In genomic region chr13:74173822-74174221, GRCh38 we compare ENCODE assay signal across 23 cellular contexts.
"Had no signal": no experiment of that assay in that cellular context is flagged by ENCODE, and none has a peak within 500 bp of the region (broad histone marks: within the 10 kb centered on the region; RNA-seq: fewer than 3 reads in every experiment).

No MANE protein-coding gene starts in this region.

- H3K27me3 ChIP-seq: esophagus squamous epithelium, gastroesophageal sphincter, heart left ventricle, hepatocyte had no signal

- H3K9me3 Mint-ChIP-seq: immature natural killer cell had no signal

- H3K9me3 ChIP-seq: esophagus squamous epithelium, gastroesophageal sphincter, heart left ventricle, left ventricle myocardium inferior, lower lobe of right lung, mucosa of descending colon had no signal

- H3K36me3 ChIP-seq: esophagus squamous epithelium, gastroesophageal sphincter, heart left ventricle, left ventricle myocardium inferior, lower lobe of right lung had no signal

- H3K4me1 ChIP-seq: esophagus squamous epithelium, gastroesophageal sphincter, heart left ventricle, left ventricle myocardium inferior, lower lobe of right lung had no signal

- H3K36me3 Mint-ChIP-seq: immature natural killer cell, mesothelial cell of epicardium had no signal

- ATAC-seq: gastroesophageal sphincter, left colon, left lobe of liver, lower lobe of right lung, mucosa of descending colon had no signal

- H3K27ac ChIP-seq: coronary artery, dorsolateral prefrontal cortex, esophagus squamous epithelium, gastroesophageal sphincter, heart left ventricle, hepatocyte, left ventricle myocardium inferior, lower lobe of right lung had no signal

- H3K4me3 Mint-ChIP-seq: mesothelial cell of epicardium had no signal

- H3K4me3 ChIP-seq: coronary artery, dorsolateral prefrontal cortex, esophagus squamous epithelium, gastroesophageal sphincter, heart left ventricle, hepatocyte, left ventricle myocardium inferior, lower lobe of right lung, mucosa of descending colon had no signal

- DNase-seq: dermis blood vessel endothelial cell; dorsolateral prefrontal cortex; effector CD4-positive, alpha-beta T cell; effector memory CD4-positive, alpha-beta T cell; esophagus squamous epithelium; foreskin fibroblast; foreskin melanocyte; heart left ventricle; hypothalamus; immature natural killer cell; islet precursor cell; kidney; kidney glomerular epithelial cell; left colon; left ventricle myocardium inferior; lower lobe of right lung; mesenchymal stem cell; mucosa of descending colon had no signal
